ENCODE assay signal across 9 cellular contexts in genomic region chr22:20551805-20552449, GRCh38.
A peak's percentile ranks its signal among the peaks of the same experiment; 100 is the strongest.
DNase-seq lines count a peak whose midpoint lies in the region; ATAC-seq and TF ChIP-seq lines count a peak whose summit lies in the region.
"Had no signal": no experiment of that assay in that cellular context is flagged by ENCODE, and none has a peak within 500 bp of the region (broad histone marks: within the 10 kb centered on the region; RNA-seq: fewer than 3 reads in every experiment).

No MANE protein-coding gene starts in this region.

- H3K27ac ChIP-seq in brain microvascular endothelial cell, result peak overlapping the region; percentile 94
- H3K27ac ChIP-seq: 22Rv1 had no signal

- peak overlapping the region; percentile 94 for H3K27ac Mint-ChIP-seq in memory B cell
- H3K27ac Mint-ChIP-seq in stimulated activated naive CD8-positive, alpha-beta T cell treated with anti-CD3 and anti-CD28 coated beads, Interleukin-15, amount 100 ng/mL, for 72 hours, result peak overlapping the region; percentile 96 to 98

- H3K4me1 Mint-ChIP-seq in memory B cell, result peaks cover 40% of the 10 kb centered on the region
- peaks cover 86% of the 10 kb centered on the region for H3K4me1 Mint-ChIP-seq in stimulated activated naive CD8-positive, alpha-beta T cell treated with anti-CD3 and anti-CD28 coated beads, Interleukin-15, amount 100 ng/mL, for 72 hours

- peak; percentile 62 for TF ChIP-seq CTCF in brain microvascular endothelial cell (IDR thresholded peaks at IDR 0.05; ENCODE audit: low read depth, low read length, missing control alignments)

- peaks cover 51% of the 10 kb centered on the region for H3K36me3 ChIP-seq in brain microvascular endothelial cell (replicated peaks)

- in situ Hi-C loops in brain microvascular endothelial cell (cut with HindIII; ENCODE audit: low pct_ligation_motif_present, low sequenced_read_pairs), result no loop called here

- H3K9me3 Mint-ChIP-seq in memory B cell, result no peaks in the 10 kb centered on the region
- no peaks in the 10 kb centered on the region for H3K9me3 Mint-ChIP-seq in stimulated activated naive CD8-positive, alpha-beta T cell treated with anti-CD3 and anti-CD28 coated beads, Interleukin-15, amount 100 ng/mL, for 72 hours

- ATAC-seq in memory B cell (ENCODE audit: low read depth) (no peak), GM21515 (IDR thresholded peaks at IDR 0.05; ENCODE audit: unreplicated experiment) (no peak)
- ATAC-seq in stimulated activated naive CD8-positive, alpha-beta T cell treated with anti-CD3 and anti-CD28 coated beads, Interleukin-15, amount 100 ng/mL, for 72 hours, result peak; percentile 83

- H3K4me3 ChIP-seq in brain microvascular endothelial cell (ENCODE audit: low read depth, low read length), result no peak overlapping the region

- H3K36me3 Mint-ChIP-seq in memory B cell, result peaks cover 14% of the 10 kb centered on the region

- H3K4me3 Mint-ChIP-seq in memory B cell, result peak overlapping the region; percentile 49
- H3K4me3 Mint-ChIP-seq in stimulated activated naive CD8-positive, alpha-beta T cell treated with anti-CD3 and anti-CD28 coated beads, Interleukin-15, amount 100 ng/mL, for 72 hours, result peak overlapping the region; percentile 83 to 85

- no peaks in the 10 kb centered on the region for H3K27me3 Mint-ChIP-seq in memory B cell
- no peaks in the 10 kb centered on the region for H3K27me3 Mint-ChIP-seq in stimulated activated naive CD8-positive, alpha-beta T cell treated with anti-CD3 and anti-CD28 coated beads, Interleukin-15, amount 100 ng/mL, for 72 hours

- H3K27me3 ChIP-seq in brain microvascular endothelial cell (replicated peaks), result no peaks in the 10 kb centered on the region

- peak; percentile 14 for DNase-seq in DMS 273 (lab: John Stamatoyannopoulos, UW; ENCODE audit: unreplicated experiment)
- DNase-seq in DMS 273 treated with DMSO at 0.1 percent for 48 hours (lab: John Stamatoyannopoulos, UW), result no peak
- no peak for DNase-seq in brain microvascular endothelial cell
- DNase-seq in memory B cell (ENCODE audit: low spot score in 2 of 2), result no peak
- DNase-seq in stimulated activated naive CD8-positive, alpha-beta T cell treated with anti-CD3 and anti-CD28 coated beads, Interleukin-15, amount 100 ng/mL, for 72 hours, result peak; percentile 53 to 81
- no peak for DNase-seq in AG08395 (ENCODE audit: low spot score)
- DNase-seq in NCI-H2227 (lab: John Stamatoyannopoulos, UW; ENCODE audit: unreplicated experiment), result no peak

Comparison
In these comparisons a context has a peak if more than half of its experiments do, and no peak if none do; other contexts are left out.
1. DNase-seq: peak in DMS 273 (single experiment) and stimulated activated naive CD8-positive, alpha-beta T cell treated with anti-CD3 and anti-CD28 coated beads, Interleukin-15, amount 100 ng/mL, for 72 hours (2 of 2); none in DMS 273 treated with DMSO at 0.1 percent for 48 hours (single experiment), brain microvascular endothelial cell (single experiment), memory B cell (0 of 2), AG08395 (single experiment) and NCI-H2227 (single experiment).